ENCODE assay signal across 9 cellular contexts in genomic region chr5:151115272-151115905, GRCh38. TPM values are rescaled to one million over a fixed set of nuclear protein-coding genes. Genes with fewer than 3 reads are reported as not detected.
DNase-seq lines count a peak whose midpoint lies in the region; ATAC-seq and TF ChIP-seq lines count a peak whose summit lies in the region.
"Had no signal": no experiment of that assay in that cellular context is flagged by ENCODE, and none has a peak within 500 bp of the region (broad histone marks: within the 10 kb centered on the region; RNA-seq: fewer than 3 reads in every experiment).

No MANE protein-coding gene starts in this region.

- no peak overlapping the region for H3K9ac ChIP-seq in liver (ENCODE audit: low read depth in 1 of 2, low read length in 2 of 2)

- no peaks in the 10 kb centered on the region for H3K9me3 Mint-ChIP-seq in Calu3 (ENCODE audit: low read depth, unreplicated experiment)
- no peaks in the 10 kb centered on the region for H3K9me3 Mint-ChIP-seq in activated CD4-positive, alpha-beta T cell treated with anti-CD3 and anti-CD28 coated beads, Interleukin-2, amount 10 ng/mL, durations not matched to agents 24 days and 14 days

- no peak overlapping the region for H3K27ac Mint-ChIP-seq in Calu3 (ENCODE audit: unreplicated experiment)
- H3K27ac Mint-ChIP-seq in activated CD4-positive, alpha-beta T cell treated with anti-CD3 and anti-CD28 coated beads, Interleukin-2, amount 10 ng/mL, durations not matched to agents 24 days and 14 days = no peak overlapping the region

- DNase-seq in Calu3 (peak; percentile 90), HFF-Myc (ENCODE audit: extremely low read depth, low read depth) (no peak), NCI-H345 (lab: John Stamatoyannopoulos, UW) (peak; percentile 63), choroid plexus epithelial cell (ENCODE audit: low read depth) (peak; percentile 74)
- peak; percentile 92 for DNase-seq in activated CD4-positive, alpha-beta T cell treated with anti-CD3 and anti-CD28 coated beads, Interleukin-2, amount 10 ng/mL, durations not matched to agents 24 days and 14 days
- peak; percentile 53 to 75 (median 61) for DNase-seq in stimulated activated CD4-positive, alpha-beta T cell treated with anti-CD3 and anti-CD28 coated beads, TNF-alpha, amount 100 ng/mL, for 24 hours (ENCODE audit: low read depth in 3 of 3)

- no TSS peak for BruUV-seq in Calu3 (replicated peaks; lab: Mats Ljungman, UMichigan)

- no peaks in the 10 kb centered on the region for H3K36me3 Mint-ChIP-seq in Calu3 (ENCODE audit: insufficient read depth, unreplicated experiment)
- peaks cover 55% of the 10 kb centered on the region for H3K36me3 Mint-ChIP-seq in activated CD4-positive, alpha-beta T cell treated with anti-CD3 and anti-CD28 coated beads, Interleukin-2, amount 10 ng/mL, durations not matched to agents 24 days and 14 days (ENCODE audit: low read depth)

- WGBS in liver = 4% methylated on average over 7 of the region's 7 CpGs

- peaks cover 9% of the 10 kb centered on the region for H3K4me1 Mint-ChIP-seq in Calu3 (ENCODE audit: low read depth, unreplicated experiment)
- H3K4me1 Mint-ChIP-seq in activated CD4-positive, alpha-beta T cell treated with anti-CD3 and anti-CD28 coated beads, Interleukin-2, amount 10 ng/mL, durations not matched to agents 24 days and 14 days = peaks cover 8% of the 10 kb centered on the region

- H3K27ac ChIP-seq in liver (ENCODE audit: low read depth in 1 of 2, low read length in 2 of 2) = no peak overlapping the region
- H3K27ac ChIP-seq: SK-N-MC had no signal

- peaks cover 0 to 2% (median 2%) of the 10 kb centered on the region in 4 donors for H3K4me1 ChIP-seq in liver (ENCODE audit: control insufficient read depth in 4 of 4, insufficient read depth in 4 of 4, low read length in 3 of 4)

- peak; percentile 98 for TF ChIP-seq CTCF in Calu3 (IDR thresholded peaks at IDR 0.05; ENCODE audit: unreplicated experiment)
- TF ChIP-seq CTCF in HFF-Myc (IDR thresholded peaks at IDR 0.05; ENCODE audit: low read depth, low read length, missing control alignments) = peak; percentile 96
- peak; percentile 96 for TF ChIP-seq CTCF in choroid plexus epithelial cell (conservative IDR thresholded peaks at IDR 0.05; ENCODE audit: low read depth, low read length)
- peak; percentile 95 for TF ChIP-seq CTCF in liver (IDR thresholded peaks at IDR 0.05; ENCODE audit: low read depth, low read length, missing input control)

- TF ChIP-seq RAD21 in liver (IDR thresholded peaks at IDR 0.05) = peak; percentile 99

- H3K4me3 ChIP-seq in HFF-Myc (replicated peaks; ENCODE audit: low read depth, low read length) (no peak overlapping the region), choroid plexus epithelial cell (ENCODE audit: low read depth, low read length) (no peak overlapping the region), liver (ENCODE audit: low read depth in 1 of 3, low read length in 3 of 3) (no peak overlapping the region)
- H3K4me3 ChIP-seq: SK-N-MC had no signal

- H3K27me3 ChIP-seq in liver (ENCODE audit: control insufficient read depth in 4 of 4, insufficient read depth in 4 of 4, low read length in 3 of 4) = no peaks in the 10 kb centered on the region

- H3K9me3 ChIP-seq in liver (ENCODE audit: control insufficient read depth in 4 of 4, low read length in 3 of 4) = no peaks in the 10 kb centered on the region

- H3K4me3 Mint-ChIP-seq in Calu3 (ENCODE audit: low read depth, unreplicated experiment) = no peak overlapping the region
- no peak overlapping the region for H3K4me3 Mint-ChIP-seq in activated CD4-positive, alpha-beta T cell treated with anti-CD3 and anti-CD28 coated beads, Interleukin-2, amount 10 ng/mL, durations not matched to agents 24 days and 14 days

- H3K27me3 Mint-ChIP-seq in Calu3 (ENCODE audit: unreplicated experiment) = no peaks in the 10 kb centered on the region
- H3K27me3 Mint-ChIP-seq in activated CD4-positive, alpha-beta T cell treated with anti-CD3 and anti-CD28 coated beads, Interleukin-2, amount 10 ng/mL, durations not matched to agents 24 days and 14 days = no peaks in the 10 kb centered on the region

- intact Hi-C loops in Calu3 (cut with micrococcal nuclease; ENCODE audit: unreplicated experiment) = loop anchor here (1.0 to 2.0 kb wide), 4 partner anchors 33 to 314 kb away; no protein-coding TSS in a partner anchor
- intact Hi-C loops in activated CD4-positive, alpha-beta T cell treated with anti-CD3 and anti-CD28 coated beads, Interleukin-2, amount 10 ng/mL, durations not matched to agents 24 days and 14 days (cut with micrococcal nuclease) = loop anchor here (1.0 to 2.0 kb wide), 4 partner anchors 21 to 113 kb away; no protein-coding TSS in a partner anchor

- ATAC-seq in HG02840 (IDR thresholded peaks at IDR 0.05; ENCODE audit: low FRiP score, unreplicated experiment) = no peak

- CTCF ChIA-PET in Calu3 (lab: Charles Lee) = interaction anchor here (0.5 to 6.8 kb wide), 19 partner anchors 9 to 536 kb away, joined by 3 to 140 read pairs (median 6); partner anchors contain the start of gene TNIP1

- H3K36me3 ChIP-seq in liver (ENCODE audit: control insufficient read depth in 4 of 4, insufficient read depth in 3 of 4, low read depth in 1 of 4, low read length in 3 of 4) = peaks cover 18 to 33% (median 28%) of the 10 kb centered on the region in 4 donors

TF ChIP-seq in liver, 16 proteins besides CTCF, POLR2A, EP300 and RAD21:
- TF ChIP-seq RXRA (IDR thresholded peaks at IDR 0.05) = peak in 1 of 2 donors; percentile 51
- no peak for TF ChIP-seq FOXA1 (IDR thresholded peaks at IDR 0.05)

RNA-seq across cellular contexts. Expression of gene TNIP1, which starts 34.6 kb away (rescaled TPM):
- total RNA-seq in Calu3 (2022) (321 and 339 TPM in 2 replicates), liver (100 to 1,000 TPM in 1 of 2 donors, 10 to 100 TPM in 1; 50.9 to 101 TPM)
- 345 and 360 TPM in 2 replicates for total RNA-seq in activated CD4-positive, alpha-beta T cell treated with anti-CD3 and anti-CD28 coated beads, Interleukin-2, amount 10 ng/mL, durations not matched to agents 24 days and 14 days
- 10 to 100 TPM; 33.2 to 45.1 TPM for polyA plus RNA-seq in liver

RNA-seq across cellular contexts. Expression of gene ANXA6, which starts 42.2 kb away (rescaled TPM):
- 12.5 and 16.4 TPM in 2 replicates for total RNA-seq in Calu3 (2022)
- total RNA-seq in activated CD4-positive, alpha-beta T cell treated with anti-CD3 and anti-CD28 coated beads, Interleukin-2, amount 10 ng/mL, durations not matched to agents 24 days and 14 days = 314 and 315 TPM in 2 replicates
- 100 to 1,000 TPM; 137 to 215 TPM for total RNA-seq in liver
- polyA plus RNA-seq in liver = 100 to 1,000 TPM in 1 of 2 donors, 10 to 100 TPM in 1; 52.7 to 116 TPM
